ENCODE assay signal across 7 cellular contexts in genomic region chr3:13022348-13023250, GRCh38. TPM values are rescaled to one million over a fixed set of nuclear protein-coding genes. Genes with fewer than 3 reads are reported as not detected.
DNase-seq lines count a peak whose midpoint lies in the region; ATAC-seq and TF ChIP-seq lines count a peak whose summit lies in the region.

No MANE protein-coding gene starts in this region.

- no peaks in the 10 kb centered on the region for H3K36me3 Mint-ChIP-seq in WTC11

- H3K9me3 Mint-ChIP-seq in WTC11: no peaks in the 10 kb centered on the region

- POLR2A ChIA-PET in WTC11 (lab: Charles Lee): no interaction called here

- ATAC-seq in GM19025 (IDR thresholded peaks at IDR 0.05; ENCODE audit: low read depth, unreplicated experiment) (peak; percentile 35), HG02973 (IDR thresholded peaks at IDR 0.05; ENCODE audit: unreplicated experiment) (peak; percentile 31), WTC11 (peak; percentile 47)

- H3K27ac Mint-ChIP-seq in WTC11: no peak overlapping the region

- H3K4me3 Mint-ChIP-seq in WTC11: no peak overlapping the region

- TF ChIP-seq CTCF in WTC11 (IDR thresholded peaks at IDR 0.05): no peak

- no peaks in the 10 kb centered on the region for H3K27me3 Mint-ChIP-seq in WTC11 (ENCODE audit: low read depth)

- H3K27ac ChIP-seq in substantia nigra (ENCODE audit: low read depth, low read length, poor library complexity, severe bottlenecking): peak overlapping the region; percentile 3

- CTCF ChIA-PET in WTC11 (lab: Charles Lee): interaction anchor here (0.6 to 1.4 kb wide), 10 partner anchors 10 to 633 kb away, joined by 3 to 9 read pairs (median 3); no protein-coding TSS in a partner anchor

- DNase-seq in WTC11 (ENCODE audit: low spot score): peak; percentile 56
- DNase-seq in iPS-NIHi7 (ENCODE audit: extremely low spot score): peak; percentile 82
- peak in 28 of 49 donors; percentile 17 to 84 (median 52) for DNase-seq in substantia nigra (lab: John Stamatoyannopoulos, UW)
- no peak for DNase-seq in cerebellar cortex (ENCODE audit: low spot score)
- no peak for DNase-seq in NCI-H2081 treated with DMSO at 0.1 percent for 48 hours (lab: John Stamatoyannopoulos, UW)

- H3K4me1 Mint-ChIP-seq in WTC11: peaks cover 32% of the 10 kb centered on the region

TF ChIP-seq in WTC11, 78 proteins besides CTCF, POLR2A, EP300 and RAD21:
- no peak for TF ChIP-seq MXD4 (CRISPR knock-in tag; IDR thresholded peaks at IDR 0.05; ENCODE audit: borderline replicate concordance)
- no peak for TF ChIP-seq GTF2I (CRISPR knock-in tag; conservative IDR thresholded peaks at IDR 0.05)
- no peak for TF ChIP-seq ZNF219 (CRISPR knock-in tag; IDR thresholded peaks at IDR 0.05; ENCODE audit: borderline replicate concordance)
- TF ChIP-seq ZNF671 (CRISPR knock-in tag; IDR thresholded peaks at IDR 0.05): no peak
- no peak for TF ChIP-seq NR1H2 (CRISPR knock-in tag; IDR thresholded peaks at IDR 0.05)

RNA-seq across cellular contexts. Expression of gene IQSEC1, which starts 50.6 kb away (rescaled TPM):
- 35.0 to 37.2 TPM (median 36.4 TPM) in 3 replicates for total RNA-seq in WTC11 (2021)

Comparison
In these comparisons a context has a peak if more than half of its experiments do, and no peak if none do; other contexts are left out.
1. DNase-seq: peak in WTC11 (single experiment), iPS-NIHi7 (single experiment) and substantia nigra (28 of 49); none in cerebellar cortex (single experiment) and NCI-H2081 treated with DMSO at 0.1 percent for 48 hours (single experiment).
2. Peak in every context shown above with its lines, with median percentiles within 50 percentile points of each other: ATAC-seq.